In genomic region chr22:31148953-31149627, GRCh38 we compare ENCODE assay signal across 9 cellular contexts. TPM values are rescaled to one million over a fixed set of nuclear protein-coding genes. Genes with fewer than 3 reads are reported as not detected.
DNase-seq lines count a peak whose midpoint lies in the region; ATAC-seq, FAIRE-seq and TF ChIP-seq lines count a peak whose summit lies in the region.
"Had no signal": no experiment of that assay in that cellular context is flagged by ENCODE, and none has a peak within 500 bp of the region (broad histone marks: within the 10 kb centered on the region; RNA-seq: fewer than 3 reads in every experiment).

No MANE protein-coding gene starts in this region.

- H3K9me1 ChIP-seq in endothelial cell of umbilical vein (replicated peaks; ENCODE audit: control insufficient read depth, extremely low read depth, insufficient read depth, low read length) = no peaks in the 10 kb centered on the region

- CTCF ChIA-PET in endothelial cell of umbilical vein (lab: Charles Lee) = interaction anchor here (0.7 to 17.9 kb wide), 32 partner anchors 8 to 386 kb away, joined by 3 to 231 read pairs (median 6); partner anchors contain the start of genes LIMK2, MORC2, PLA2G3 and RNF185

- peak; percentile 56 for DNase-seq in ACHN
- peak; percentile 75 for DNase-seq in GM13976 (ENCODE audit: low spot score)
- DNase-seq in NCI-H2227 (lab: John Stamatoyannopoulos, UW; ENCODE audit: unreplicated experiment) = peak; percentile 70
- DNase-seq in endothelial cell of umbilical vein (ENCODE audit: low read depth, low spot score) = peak; percentile 84
- DNase-seq in memory B cell (ENCODE audit: low spot score in 2 of 2) = peak; percentile 37 to 45
- peak; percentile 81 for DNase-seq in superior temporal gyrus (ENCODE audit: extremely low spot score)

- no peaks in the 10 kb centered on the region for H3K9me3 ChIP-seq in endothelial cell of umbilical vein (replicated peaks; ENCODE audit: control insufficient read depth, insufficient read depth, low read length)

- TF ChIP-seq CTCF in GM13976 (IDR thresholded peaks at IDR 0.05; ENCODE audit: borderline replicate concordance, control extremely low read depth, extremely low read depth, insufficient read depth, missing control alignments) (peak; percentile 73), WI38 (IDR thresholded peaks at IDR 0.05; ENCODE audit: low read depth, low read length) (peak; percentile 99), endothelial cell of umbilical vein (IDR thresholded peaks at IDR 0.05; ENCODE audit: extremely low read depth in 1 of 2, insufficient read depth in 1 of 2, low read depth in 1 of 2, low read length in 2 of 2) (peak; percentile 97 to 99)

- peak overlapping the region; percentile 57 for H3K4me2 ChIP-seq in endothelial cell of umbilical vein (ENCODE audit: insufficient read depth, low read length)

- H3K27ac ChIP-seq in endothelial cell of umbilical vein (ENCODE audit: insufficient read depth, low read depth, low read length) = peak overlapping the region; percentile 62
- H3K27ac ChIP-seq: epithelial cell of prostate had no signal

- H3K27ac Mint-ChIP-seq in memory B cell = no peak overlapping the region

- POLR2A ChIA-PET in endothelial cell of umbilical vein (lab: Charles Lee) = interaction anchor here (1.3 kb wide), 1 partner anchor 9 kb away, joined by 5 read pairs; the partner anchor contains the start of gene PLA2G3

- no peaks in the 10 kb centered on the region for H3K27me3 ChIP-seq in endothelial cell of umbilical vein (ENCODE audit: control insufficient read depth in 2 of 2, insufficient read depth in 2 of 2, low read length in 2 of 2)

- H3K4me3 Mint-ChIP-seq in memory B cell = no peak overlapping the region

- dilution Hi-C loops in endothelial cell of umbilical vein (cut with MboI; ENCODE audit: extremely low pct_ligation_motif_present, low sequenced_read_pairs) = no loop called here

- no peaks in the 10 kb centered on the region for H3K36me3 Mint-ChIP-seq in memory B cell

- no TSS peak for BruUV-seq in endothelial cell of umbilical vein (replicated peaks; lab: Mats Ljungman, UMichigan)

- intact Hi-C loops in endothelial cell of umbilical vein (cut with micrococcal nuclease) = loop anchor here (1.0 to 5.0 kb wide), 7 partner anchors 42 to 386 kb away; partner anchors contain the start of genes MORC2, SELENOM and TUG1

- no peaks in the 10 kb centered on the region for H4K20me1 ChIP-seq in endothelial cell of umbilical vein (replicated peaks; ENCODE audit: control insufficient read depth, extremely low read depth, insufficient read depth, low read length)

- no peaks in the 10 kb centered on the region for H3K36me3 ChIP-seq in endothelial cell of umbilical vein (ENCODE audit: control insufficient read depth in 2 of 2, extremely low read depth in 1 of 2, insufficient read depth in 2 of 2, low read length in 2 of 2)

- in situ Hi-C loops in ACHN (cut with HindIII; ENCODE audit: low pct_ligation_motif_present, low pct_unique_long_range_greater_than_20kb, low sequenced_read_pairs) = no loop called here
- in situ Hi-C loops in GM13976 (cut with MboI; ENCODE audit: low sequenced_read_pairs, unreplicated experiment) = no loop called here

- H3K4me3 ChIP-seq in WI38 (ENCODE audit: low read depth, low read length) = no peak overlapping the region
- no peak overlapping the region for H3K4me3 ChIP-seq in endothelial cell of umbilical vein (replicated peaks in 1 of 3; ENCODE audit: insufficient read depth in 1 of 3, low read depth in 1 of 3, low read length in 3 of 3)

- peaks cover 8% of the 10 kb centered on the region for H3K4me1 ChIP-seq in endothelial cell of umbilical vein (ENCODE audit: control insufficient read depth, extremely low read depth, insufficient read depth, low read length)

- H3K79me2 ChIP-seq in endothelial cell of umbilical vein (ENCODE audit: control insufficient read depth, insufficient read depth, low read length) = no peaks in the 10 kb centered on the region

- peak; percentile 96 for FAIRE-seq in endothelial cell of umbilical vein (lab: Jason Lieb, UNC)

- peak overlapping the region; percentile 40 for H3K9ac ChIP-seq in endothelial cell of umbilical vein (replicated peaks; ENCODE audit: extremely low read depth, insufficient read depth, low read length)

- H2AFZ ChIP-seq in endothelial cell of umbilical vein (ENCODE audit: low read depth, low read length) = peak overlapping the region; percentile 73

- H3K9me3 Mint-ChIP-seq in memory B cell = no peaks in the 10 kb centered on the region

- ATAC-seq in memory B cell (ENCODE audit: low read depth) (peak; percentile 91), HG02610 (IDR thresholded peaks at IDR 0.05; ENCODE audit: unreplicated experiment) (no peak)

- no peak for TF ChIP-seq POLR2A in endothelial cell of umbilical vein (IDR thresholded peaks at IDR 0.05; ENCODE audit: low read depth, low read length)

- H3K4me1 Mint-ChIP-seq in memory B cell = no peaks in the 10 kb centered on the region

- H3K27me3 Mint-ChIP-seq in memory B cell = no peaks in the 10 kb centered on the region

TF ChIP-seq in endothelial cell of umbilical vein, 7 proteins besides CTCF, POLR2A, EP300 and RAD21:
- TF ChIP-seq JUN (IDR thresholded peaks at IDR 0.05; ENCODE audit: borderline replicate concordance, insufficient read depth, insufficient read length, low read depth) (no peak), MAX (IDR thresholded peaks at IDR 0.05; ENCODE audit: insufficient read depth, insufficient read length) (no peak), EZH2 (IDR thresholded peaks at IDR 0.05; ENCODE audit: borderline replicate concordance, low read depth, low read length, severe bottlenecking) (no peak), MYC (IDR thresholded peaks at IDR 0.05; ENCODE audit: low read depth, low read length) (no peak), GATA2 (IDR thresholded peaks at IDR 0.05; ENCODE audit: insufficient read depth, insufficient read length, low read depth, low read length) (no peak), FOS (IDR thresholded peaks at IDR 0.05; ENCODE audit: borderline replicate concordance, insufficient read depth, low read length) (no peak), POLR2AphosphoS5 (IDR thresholded peaks at IDR 0.05; ENCODE audit: insufficient read depth, low read depth, low read length) (no peak)

RNA-seq across cellular contexts. Expression of gene PLA2G3, which starts 8.8 kb away (rescaled TPM):
- 0.75 and 1.0 TPM in 2 replicates for total RNA-seq in endothelial cell of umbilical vein
- 0.84 and 0.91 TPM in 2 replicates for polyA plus RNA-seq in endothelial cell of umbilical vein
- polyA plus RNA-seq in endothelial cell of umbilical vein (2011; cell fraction: cytosol; rRNA removed) = 0.50 and 0.55 TPM in 2 replicates
- polyA plus RNA-seq in endothelial cell of umbilical vein (2011; cell fraction: nucleus; rRNA removed) = 0.43 and 0.49 TPM in 2 replicates
- polyA plus RNA-seq in endothelial cell of umbilical vein (2012) = 0.16 and 0.25 TPM in 2 replicates
- 0.41 and 0.76 TPM in 2 replicates for polyA minus RNA-seq in endothelial cell of umbilical vein
- polyA minus RNA-seq in endothelial cell of umbilical vein (2011; cell fraction: cytosol; rRNA and poly(A)+ RNA removed) = not detected
- polyA minus RNA-seq in endothelial cell of umbilical vein (2011; cell fraction: nucleus; rRNA and poly(A)+ RNA removed) = 0.14 and 0.29 TPM in 2 replicates

RNA-seq across cellular contexts. Expression of gene RNF185, which starts 10.9 kb away (rescaled TPM):
- total RNA-seq in endothelial cell of umbilical vein = 28.5 and 29.7 TPM in 2 replicates
- 30.5 and 35.4 TPM in 2 replicates for polyA plus RNA-seq in endothelial cell of umbilical vein
- polyA plus RNA-seq in endothelial cell of umbilical vein (2011; cell fraction: cytosol; rRNA removed) = 25.3 and 30.1 TPM in 2 replicates
- polyA plus RNA-seq in endothelial cell of umbilical vein (2011; cell fraction: nucleus; rRNA removed) = 33.8 and 35.9 TPM in 2 replicates
- polyA plus RNA-seq in endothelial cell of umbilical vein (2012) = 20.5 and 24.0 TPM in 2 replicates
- polyA minus RNA-seq in endothelial cell of umbilical vein = 47.5 and 49.4 TPM in 2 replicates
- polyA minus RNA-seq in endothelial cell of umbilical vein (2011; cell fraction: cytosol; rRNA and poly(A)+ RNA removed) = 5.9 TPM
- polyA minus RNA-seq in endothelial cell of umbilical vein (2011; cell fraction: nucleus; rRNA and poly(A)+ RNA removed) = 13.4 and 16.1 TPM in 2 replicates

RNA-seq across cellular contexts. Expression of gene INPP5J, which starts 26.3 kb away (rescaled TPM):
- total RNA-seq in endothelial cell of umbilical vein = 0.49 and 0.65 TPM in 2 replicates
- polyA plus RNA-seq in endothelial cell of umbilical vein = 0.43 and 0.59 TPM in 2 replicates
- 0.25 and 0.45 TPM in 2 replicates for polyA plus RNA-seq in endothelial cell of umbilical vein (2011; cell fraction: cytosol; rRNA removed)
- 2.2 and 2.4 TPM in 2 replicates for polyA plus RNA-seq in endothelial cell of umbilical vein (2011; cell fraction: nucleus; rRNA removed)
- 0.32 and 0.44 TPM in 2 replicates for polyA plus RNA-seq in endothelial cell of umbilical vein (2012)
- polyA minus RNA-seq in endothelial cell of umbilical vein = 0.39 and 1.0 TPM in 2 replicates
- 5.3 TPM for polyA minus RNA-seq in endothelial cell of umbilical vein (2011; cell fraction: cytosol; rRNA and poly(A)+ RNA removed)
- polyA minus RNA-seq in endothelial cell of umbilical vein (2011; cell fraction: nucleus; rRNA and poly(A)+ RNA removed) = 0.53 and 0.58 TPM in 2 replicates

RNA-seq across cellular contexts. Expression of gene SELENOM, which starts 41.7 kb away (rescaled TPM):
- 29.6 TPM in 2 replicates for total RNA-seq in endothelial cell of umbilical vein
- polyA plus RNA-seq in endothelial cell of umbilical vein = 87.1 and 132 TPM in 2 replicates
- polyA plus RNA-seq in endothelial cell of umbilical vein (2011; cell fraction: cytosol; rRNA removed) = 35.4 and 66.1 TPM in 2 replicates
- 27.3 and 31.4 TPM in 2 replicates for polyA plus RNA-seq in endothelial cell of umbilical vein (2011; cell fraction: nucleus; rRNA removed)
- 26.4 and 50.3 TPM in 2 replicates for polyA plus RNA-seq in endothelial cell of umbilical vein (2012)
- 12.0 and 16.9 TPM in 2 replicates for polyA minus RNA-seq in endothelial cell of umbilical vein
- 1.4 TPM for polyA minus RNA-seq in endothelial cell of umbilical vein (2011; cell fraction: cytosol; rRNA and poly(A)+ RNA removed)
- 9.3 and 15.6 TPM in 2 replicates for polyA minus RNA-seq in endothelial cell of umbilical vein (2011; cell fraction: nucleus; rRNA and poly(A)+ RNA removed)
